ENCODE assay signal across 17 cellular contexts in genomic region chr22:29944339-29944738, GRCh38.
"Had no signal": no experiment of that assay in that cellular context is flagged by ENCODE, and none has a peak within 500 bp of the region (broad histone marks: within the 10 kb centered on the region; RNA-seq: fewer than 3 reads in every experiment).

No MANE protein-coding gene starts in this region.

- H3K4me3 ChIP-seq: lower lobe of right lung, right atrium auricular region, skin epidermis had no signal

- H3K27ac ChIP-seq: lower lobe of right lung, right atrium auricular region, skin epidermis had no signal

- H3K27me3 Mint-ChIP-seq: effector memory CD8-positive, alpha-beta T cell; naive B cell; progenitor cell of endocrine pancreas had no signal

- H3K9me3 Mint-ChIP-seq: effector memory CD8-positive, alpha-beta T cell had no signal

- ATAC-seq: activated CD4-positive, CD25-positive, alpha-beta regulatory T cell treated with anti-CD3 and anti-CD28 coated beads, Interleukin-2, amount 50 U/mL, for 24 hours; effector memory CD8-positive, alpha-beta T cell; lower lobe of right lung had no signal

- H3K27me3 ChIP-seq: right atrium auricular region had no signal

- DNase-seq: activated naive CD4-positive, alpha-beta T cell; activated naive CD8-positive, alpha-beta T cell treated with anti-CD3 and anti-CD28 coated beads, Interleukin-2, amount 10 ng/mL, durations not matched to agents 7 days and 5 days; anterior cingulate cortex; dermis blood vessel endothelial cell; effector memory CD8-positive, alpha-beta T cell; left colon; lower lobe of right lung; naive B cell; nucleus accumbens; stimulated activated CD4-positive, alpha-beta T cell treated with anti-CD3 and anti-CD28 coated beads, Interleukin-15, amount 100 ng/mL, for 24 hours; stimulated activated CD4-positive, alpha-beta T cell treated with anti-CD3 and anti-CD28 coated beads, Interleukin-4, amount 100 ng/mL, for 1 hour; stimulated activated naive CD4-positive, alpha-beta T cell; T-helper 9 cell had no signal

- H3K9me3 ChIP-seq: lower lobe of right lung, right atrium auricular region had no signal

- H3K4me3 Mint-ChIP-seq: activated naive CD8-positive, alpha-beta T cell treated with anti-CD3 and anti-CD28 coated beads, Interleukin-2, amount 10 ng/mL, durations not matched to agents 7 days and 5 days; effector memory CD8-positive, alpha-beta T cell had no signal

- H3K36me3 ChIP-seq: lower lobe of right lung, right atrium auricular region had no signal

- H3K27ac Mint-ChIP-seq: activated naive CD8-positive, alpha-beta T cell treated with anti-CD3 and anti-CD28 coated beads, Interleukin-2, amount 10 ng/mL, durations not matched to agents 7 days and 5 days; effector memory CD8-positive, alpha-beta T cell; progenitor cell of endocrine pancreas had no signal
